ENCODE assay signal across 8 cellular contexts in the genomic region with DNA sequence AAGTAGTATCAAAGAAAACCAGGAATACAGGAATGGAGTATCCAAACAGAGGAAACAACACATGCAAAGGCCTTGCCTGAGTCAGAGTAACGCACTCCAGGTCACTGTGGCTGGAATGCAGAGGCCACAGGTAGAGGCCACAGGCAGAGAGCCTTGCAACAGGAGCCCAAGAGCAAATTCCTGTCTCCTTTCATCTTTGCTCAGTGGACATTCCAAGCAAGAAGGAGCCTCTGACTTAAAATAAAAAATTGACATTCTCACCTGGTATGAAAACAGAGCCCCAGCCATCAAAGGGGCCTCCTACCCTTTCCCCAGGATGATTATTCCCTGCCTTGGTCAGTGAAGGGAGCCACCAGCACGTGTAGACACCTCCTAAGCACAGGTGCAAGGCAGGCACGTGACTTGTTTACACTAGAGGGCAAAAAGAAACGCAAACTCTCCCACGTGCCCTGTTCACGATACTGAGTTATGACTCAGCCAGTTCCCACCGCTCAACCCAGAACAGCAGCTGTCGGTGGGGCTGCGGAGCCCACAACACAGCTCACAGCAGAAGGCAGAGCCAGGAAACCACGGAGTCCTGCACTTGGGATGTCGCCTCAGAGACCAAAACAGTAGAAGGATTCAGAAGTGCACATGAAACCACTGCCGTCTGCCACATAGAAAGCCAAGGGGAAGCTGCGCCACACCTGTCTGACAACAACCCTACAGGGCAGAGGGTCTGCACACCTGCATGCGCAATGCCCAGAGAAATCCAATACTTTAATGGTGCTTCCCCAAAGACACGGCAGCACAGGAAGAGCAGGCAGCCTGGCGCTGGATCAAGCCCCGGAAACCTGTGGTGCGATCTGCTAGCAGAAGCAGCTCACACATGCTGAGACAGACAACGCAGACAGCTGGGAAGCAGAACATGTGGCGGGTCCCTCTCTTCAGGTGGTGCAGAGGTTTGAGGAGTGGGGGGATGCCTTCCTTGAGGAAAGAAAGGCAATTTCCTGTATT. TPM values are rescaled to one million over a fixed set of nuclear protein-coding genes. Genes with fewer than 3 reads are reported as not detected.
A peak's percentile ranks its signal among the peaks of the same experiment; 100 is the strongest.
DNase-seq lines count a peak whose midpoint lies in the region; ATAC-seq and TF ChIP-seq lines count a peak whose summit lies in the region.

No MANE protein-coding gene starts in this region.

- in situ Hi-C loops in ACHN (cut with HindIII; ENCODE audit: low pct_ligation_motif_present, low pct_unique_long_range_greater_than_20kb, low sequenced_read_pairs), result no loop called here
- in situ Hi-C loops in transverse colon (cut with MboI; ENCODE audit: low pct_ligation_motif_present in 1 of 4, low pct_unique_long_range_greater_than_20kb in 1 of 4, low sequenced_read_pairs in 3 of 4), result no loop called here

- peak overlapping the region; percentile 85 to 88 (median 88) for H3K27ac ChIP-seq in transverse colon

- no peaks in the 10 kb centered on the region for H3K36me3 ChIP-seq in transverse colon

- H3K4me3 ChIP-seq in epithelial cell of esophagus (ENCODE audit: low read length) (peak overlapping the region; percentile 4), transverse colon (no peak overlapping the region)

- H3K4me1 Mint-ChIP-seq in neural crest cell, result peaks cover 41% of the 10 kb centered on the region

- TF ChIP-seq EP300 in transverse colon (IDR thresholded peaks at IDR 0.05; ENCODE audit: low read depth), result no peak

- TF ChIP-seq CTCF in epithelial cell of esophagus (IDR thresholded peaks at IDR 0.05; ENCODE audit: insufficient read depth, low read depth, low read length, missing control alignments) (no peak), neural crest cell (conservative IDR thresholded peaks at IDR 0.05) (no peak), transverse colon (IDR thresholded peaks at IDR 0.05) (no peak)

- ATAC-seq in GM19035 (IDR thresholded peaks at IDR 0.05; ENCODE audit: unreplicated experiment) (peak; percentile 86), HG03175 (IDR thresholded peaks at IDR 0.05; ENCODE audit: unreplicated experiment) (peak; percentile 96)

- no peaks in the 10 kb centered on the region for H3K9me3 Mint-ChIP-seq in neural crest cell

- DNase-seq in ACHN, result peak; percentile 66
- DNase-seq in NCI-H460 (ENCODE audit: extremely low read depth, low read depth), result peak; percentile 54
- DNase-seq in activated CD8-positive, alpha-beta memory T cell treated with anti-CD3 and anti-CD28 coated beads, Interleukin-2, amount 50 U/mL, for 24 hours (ENCODE audit: extremely low read depth), result peak; percentile 9
- peak; percentile 68 for DNase-seq in epithelial cell of esophagus (ENCODE audit: low read depth)
- no peak for DNase-seq in neural crest cell (ENCODE audit: low read depth, low spot score)
- DNase-seq in transverse colon, result peak; percentile 75

- intact Hi-C loops in transverse colon (cut with DNase I; ENCODE audit: low total_unique reads), result no loop called here

- peaks cover under 1% of the 10 kb centered on the region for H3K36me3 Mint-ChIP-seq in neural crest cell (ENCODE audit: low read depth)

- no peak for TF ChIP-seq POLR2A in transverse colon (IDR thresholded peaks at IDR 0.05)

- no peaks in the 10 kb centered on the region for H3K9me3 ChIP-seq in transverse colon

- H3K27me3 ChIP-seq in transverse colon, result no peaks in the 10 kb centered on the region

- peaks cover 26 to 65% (median 47%) of the 10 kb centered on the region in 4 donors for H3K4me1 ChIP-seq in transverse colon

- WGBS in transverse colon (ENCODE audit: low coverage in 1 of 2), 2 donors, result 42 to 75% methylated on average over 1 to 20 of the region's 20 CpGs

- H3K27me3 Mint-ChIP-seq in neural crest cell (ENCODE audit: low read depth), result no peaks in the 10 kb centered on the region

- H3K4me3 Mint-ChIP-seq in neural crest cell, result no peak overlapping the region

- H3K27ac Mint-ChIP-seq in neural crest cell (ENCODE audit: unreplicated experiment), result peak overlapping the region; percentile 93

RNA-seq across cellular contexts. Expression of gene ITGB5, which starts 52.1 kb away (rescaled TPM):
- 124 and 127 TPM in 2 replicates for total RNA-seq in NCI-H460 (2014; rRNA removed; shearing (Covaris generic))
- polyA plus RNA-seq in NCI-H460 (2014; cell fraction: nucleus; rRNA removed), result 185 and 255 TPM in 2 replicates
- total RNA-seq in neural crest cell (66.1 and 81.9 TPM in 2 replicates), transverse colon (100 to 1,000 TPM in 2 of 4 donors, 10 to 100 TPM in 2; 62.8 to 572 (median 105) TPM)
